ENCODE assay signal across 9 cellular contexts in the genomic region with DNA sequence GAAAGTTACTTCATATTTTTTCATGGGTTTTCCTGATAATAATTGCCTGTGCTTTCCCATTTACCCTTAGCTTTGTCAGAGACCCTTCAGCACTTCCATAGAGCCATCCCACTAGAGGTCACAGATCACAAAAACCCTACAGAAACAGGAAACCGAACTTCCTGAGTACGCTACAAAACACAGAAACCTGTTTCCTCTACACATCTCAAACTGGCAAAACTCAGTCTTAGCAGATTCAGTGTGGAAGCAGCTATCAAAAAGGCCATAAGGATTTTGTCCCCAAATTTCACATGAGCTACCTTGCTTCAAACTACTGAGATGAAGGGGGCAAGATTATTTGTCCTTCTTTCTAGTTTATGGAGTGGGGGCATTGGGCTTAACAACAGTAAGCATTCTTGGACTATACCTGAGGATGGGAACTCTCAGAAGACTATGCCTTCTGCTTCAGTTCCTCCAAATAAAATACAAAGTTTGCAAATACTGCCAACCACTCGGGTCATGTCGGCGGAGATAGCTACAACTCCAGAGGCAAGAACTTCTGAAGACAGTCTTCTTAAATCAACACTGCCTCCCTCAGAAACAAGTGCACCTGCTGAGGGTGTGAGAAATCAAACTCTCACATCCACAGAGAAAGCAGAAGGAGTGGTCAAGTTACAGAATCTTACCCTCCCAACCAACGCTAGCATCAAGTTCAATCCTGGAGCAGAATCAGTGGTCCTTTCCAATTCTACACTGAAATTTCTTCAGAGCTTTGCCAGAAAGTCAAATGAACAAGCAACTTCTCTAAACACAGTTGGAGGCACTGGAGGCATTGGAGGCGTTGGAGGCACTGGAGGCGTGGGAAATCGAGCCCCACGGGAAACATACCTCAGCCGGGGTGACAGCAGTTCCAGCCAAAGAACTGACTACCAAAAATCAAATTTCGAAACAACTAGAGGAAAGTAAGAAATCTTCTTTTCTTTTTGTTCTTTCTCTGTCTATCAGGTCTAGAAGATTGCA. TPM values are rescaled to one million over a fixed set of nuclear protein-coding genes. Genes with fewer than 3 reads are reported as not detected.
A peak's percentile ranks its signal among the peaks of the same experiment; 100 is the strongest.
DNase-seq lines count a peak whose midpoint lies in the region; ATAC-seq and TF ChIP-seq lines count a peak whose summit lies in the region.
"Had no signal": no experiment of that assay in that cellular context is flagged by ENCODE, and none has a peak within 500 bp of the region (broad histone marks: within the 10 kb centered on the region; RNA-seq: fewer than 3 reads in every experiment).

A gene with protein sequence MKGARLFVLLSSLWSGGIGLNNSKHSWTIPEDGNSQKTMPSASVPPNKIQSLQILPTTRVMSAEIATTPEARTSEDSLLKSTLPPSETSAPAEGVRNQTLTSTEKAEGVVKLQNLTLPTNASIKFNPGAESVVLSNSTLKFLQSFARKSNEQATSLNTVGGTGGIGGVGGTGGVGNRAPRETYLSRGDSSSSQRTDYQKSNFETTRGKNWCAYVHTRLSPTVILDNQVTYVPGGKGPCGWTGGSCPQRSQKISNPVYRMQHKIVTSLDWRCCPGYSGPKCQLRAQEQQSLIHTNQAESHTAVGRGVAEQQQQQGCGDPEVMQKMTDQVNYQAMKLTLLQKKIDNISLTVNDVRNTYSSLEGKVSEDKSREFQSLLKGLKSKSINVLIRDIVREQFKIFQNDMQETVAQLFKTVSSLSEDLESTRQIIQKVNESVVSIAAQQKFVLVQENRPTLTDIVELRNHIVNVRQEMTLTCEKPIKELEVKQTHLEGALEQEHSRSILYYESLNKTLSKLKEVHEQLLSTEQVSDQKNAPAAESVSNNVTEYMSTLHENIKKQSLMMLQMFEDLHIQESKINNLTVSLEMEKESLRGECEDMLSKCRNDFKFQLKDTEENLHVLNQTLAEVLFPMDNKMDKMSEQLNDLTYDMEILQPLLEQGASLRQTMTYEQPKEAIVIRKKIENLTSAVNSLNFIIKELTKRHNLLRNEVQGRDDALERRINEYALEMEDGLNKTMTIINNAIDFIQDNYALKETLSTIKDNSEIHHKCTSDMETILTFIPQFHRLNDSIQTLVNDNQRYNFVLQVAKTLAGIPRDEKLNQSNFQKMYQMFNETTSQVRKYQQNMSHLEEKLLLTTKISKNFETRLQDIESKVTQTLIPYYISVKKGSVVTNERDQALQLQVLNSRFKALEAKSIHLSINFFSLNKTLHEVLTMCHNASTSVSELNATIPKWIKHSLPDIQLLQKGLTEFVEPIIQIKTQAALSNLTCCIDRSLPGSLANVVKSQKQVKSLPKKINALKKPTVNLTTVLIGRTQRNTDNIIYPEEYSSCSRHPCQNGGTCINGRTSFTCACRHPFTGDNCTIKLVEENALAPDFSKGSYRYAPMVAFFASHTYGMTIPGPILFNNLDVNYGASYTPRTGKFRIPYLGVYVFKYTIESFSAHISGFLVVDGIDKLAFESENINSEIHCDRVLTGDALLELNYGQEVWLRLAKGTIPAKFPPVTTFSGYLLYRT (plus strand): TSS at position 201 of the 999 bp plus-strand sequence. CDS start 118 bp downstream, at position 319.

- H3K9ac ChIP-seq in trophoblast cell (ENCODE audit: low read length), result no peak within 1 kb of the TSS

- H3K18ac ChIP-seq in trophoblast cell (ENCODE audit: low read length), result no peak within 1 kb of the TSS

- H3K23ac ChIP-seq in trophoblast cell (ENCODE audit: low read length), result no peak within 1 kb of the TSS

- DNase-seq in activated CD8-positive, alpha-beta T cell treated with anti-CD3 and anti-CD28 coated beads, Interleukin-2, amount 10 ng/mL, durations not matched to agents 7 days and 5 days, result no peak
- DNase-seq in stimulated activated effector memory CD8-positive, alpha-beta T cell treated with anti-CD3 and anti-CD28 coated beads, Interleukin-12 subunit alpha, Interleukin-12 subunit beta, amount 100 ng/mL, for 72 hours (ENCODE audit: low spot score in 2 of 2), result no peak
- DNase-seq in NCI-H510A treated with DMSO at 0.1 percent for 48 hours (lab: John Stamatoyannopoulos, UW) (no peak), globus pallidus (ENCODE audit: low spot score) (no peak), trophoblast cell (no peak), WTC11 (ENCODE audit: low spot score) (no peak)
- DNase-seq: NCI-H2081 had no signal

- H3K4me2 ChIP-seq in trophoblast cell (ENCODE audit: low read length), result no peak within 1 kb of the TSS

- no peak within 1 kb of the TSS for H4K91ac ChIP-seq in trophoblast cell (ENCODE audit: low read depth, low read length)

- no peak within 1 kb of the TSS for H3K27ac ChIP-seq in trophoblast cell (ENCODE audit: low read depth, low read length)

- TF ChIP-seq CTCF in WTC11 (IDR thresholded peaks at IDR 0.05), result no peak

- H2BK5ac ChIP-seq in trophoblast cell (ENCODE audit: low read depth, low read length, poor library complexity), result no peak within 1 kb of the TSS

- H3K9me3 ChIP-seq in trophoblast cell (ENCODE audit: insufficient read depth, low read depth, low read length), result no peaks in the 10 kb centered on the region

- H2AFZ ChIP-seq in trophoblast cell (ENCODE audit: insufficient read depth, low read length, poor library complexity), result no peak within 1 kb of the TSS

- H4K8ac ChIP-seq in trophoblast cell (ENCODE audit: low read depth, low read length), result no peak within 1 kb of the TSS

- peaks cover 19% of the 10 kb centered on the region for H3K4me1 Mint-ChIP-seq in activated CD8-positive, alpha-beta T cell treated with anti-CD3 and anti-CD28 coated beads, Interleukin-2, amount 10 ng/mL, durations not matched to agents 7 days and 5 days (ENCODE audit: low read depth)
- peaks cover 11% of the 10 kb centered on the region for H3K4me1 Mint-ChIP-seq in stimulated activated effector memory CD8-positive, alpha-beta T cell treated with anti-CD3 and anti-CD28 coated beads, Interleukin-12 subunit alpha, Interleukin-12 subunit beta, amount 100 ng/mL, for 72 hours
- H3K4me1 Mint-ChIP-seq in WTC11, result no peaks in the 10 kb centered on the region

- H2BK120ac ChIP-seq in trophoblast cell (ENCODE audit: insufficient read depth, low read length, poor library complexity), result no peak within 1 kb of the TSS

- H3K4ac ChIP-seq in trophoblast cell (ENCODE audit: low read depth, low read length), result no peak within 1 kb of the TSS

- H3K14ac ChIP-seq in trophoblast cell (ENCODE audit: low read length), result no peak within 1 kb of the TSS

- H2BK12ac ChIP-seq in trophoblast cell (ENCODE audit: low read length), result no peak within 1 kb of the TSS

- H3K4me1 ChIP-seq in trophoblast cell (ENCODE audit: control insufficient read depth in 1 of 2, insufficient read depth in 2 of 2, low read length in 2 of 2), result no peaks in the 10 kb centered on the region

- no peaks in the 10 kb centered on the region for H3K79me1 ChIP-seq in trophoblast cell (ENCODE audit: low read length)

- H3K27me3 ChIP-seq in trophoblast cell (ENCODE audit: insufficient read depth, low read length), result no peaks in the 10 kb centered on the region

- POLR2A ChIA-PET in activated CD8-positive, alpha-beta T cell treated with anti-CD3 and anti-CD28 coated beads, Interleukin-2, amount 10 ng/mL, durations not matched to agents 7 days and 5 days (lab: Charles Lee), result interaction anchor here (0.6 kb wide), 1 partner anchor 760 kb away, joined by 3 read pairs; no protein-coding TSS in a partner anchor
- POLR2A ChIA-PET in WTC11 (lab: Charles Lee), result no interaction called here

- CTCF ChIA-PET in activated CD8-positive, alpha-beta T cell treated with anti-CD3 and anti-CD28 coated beads, Interleukin-2, amount 10 ng/mL, durations not matched to agents 7 days and 5 days (lab: Charles Lee), result interaction anchor here (0.7 to 1.8 kb wide), 8 partner anchors 8 to 669 kb away, joined by 3 to 5 read pairs (median 4); no protein-coding TSS in a partner anchor
- CTCF ChIA-PET in WTC11 (lab: Charles Lee), result interaction anchor here (0.8 kb wide), 1 partner anchor 26 kb away, joined by 3 read pairs; no protein-coding TSS in a partner anchor

- H3K27ac Mint-ChIP-seq in activated CD8-positive, alpha-beta T cell treated with anti-CD3 and anti-CD28 coated beads, Interleukin-2, amount 10 ng/mL, durations not matched to agents 7 days and 5 days, result peak within 1 kb of the TSS; percentile 72
- no peak within 1 kb of the TSS for H3K27ac Mint-ChIP-seq in stimulated activated effector memory CD8-positive, alpha-beta T cell treated with anti-CD3 and anti-CD28 coated beads, Interleukin-12 subunit alpha, Interleukin-12 subunit beta, amount 100 ng/mL, for 72 hours
- H3K27ac Mint-ChIP-seq in WTC11, result no peak within 1 kb of the TSS

- H2AK5ac ChIP-seq in trophoblast cell (ENCODE audit: low read length), result no peak within 1 kb of the TSS

- ATAC-seq in GM19025 (IDR thresholded peaks at IDR 0.05; ENCODE audit: low read depth, unreplicated experiment) (peak; percentile 62), HG02938 (IDR thresholded peaks at IDR 0.05; ENCODE audit: unreplicated experiment) (peak; percentile 78), WTC11 (no peak)
- ATAC-seq in activated CD8-positive, alpha-beta T cell treated with anti-CD3 and anti-CD28 coated beads, Interleukin-2, amount 10 ng/mL, durations not matched to agents 7 days and 5 days, result peak; percentile 73
- ATAC-seq in stimulated activated effector memory CD8-positive, alpha-beta T cell treated with anti-CD3 and anti-CD28 coated beads, Interleukin-12 subunit alpha, Interleukin-12 subunit beta, amount 100 ng/mL, for 72 hours, result peak; percentile 36

- no peaks in the 10 kb centered on the region for H3K36me3 ChIP-seq in trophoblast cell (ENCODE audit: control insufficient read depth in 1 of 2, insufficient read depth in 2 of 2, low read length in 2 of 2)

- H3K36me3 Mint-ChIP-seq in activated CD8-positive, alpha-beta T cell treated with anti-CD3 and anti-CD28 coated beads, Interleukin-2, amount 10 ng/mL, durations not matched to agents 7 days and 5 days (ENCODE audit: low read depth), result no peaks in the 10 kb centered on the region
- no peaks in the 10 kb centered on the region for H3K36me3 Mint-ChIP-seq in stimulated activated effector memory CD8-positive, alpha-beta T cell treated with anti-CD3 and anti-CD28 coated beads, Interleukin-12 subunit alpha, Interleukin-12 subunit beta, amount 100 ng/mL, for 72 hours
- no peaks in the 10 kb centered on the region for H3K36me3 Mint-ChIP-seq in WTC11

- no peak within 1 kb of the TSS for H3K4me3 ChIP-seq in trophoblast cell (ENCODE audit: low read depth, low read length)

- H3K79me2 ChIP-seq in trophoblast cell (ENCODE audit: control insufficient read depth, insufficient read depth, low read length, poor library complexity), result no peaks in the 10 kb centered on the region

- WGBS in trophoblast cell (ENCODE audit: extremely low coverage, insufficient coverage, insufficient read length), result no CpG with 5 or more reads among the region's 12 CpGs

- no peak within 1 kb of the TSS for H4K12ac ChIP-seq in trophoblast cell (ENCODE audit: low read depth, low read length)

- peak within 1 kb of the TSS; percentile 48 for H3K4me3 Mint-ChIP-seq in activated CD8-positive, alpha-beta T cell treated with anti-CD3 and anti-CD28 coated beads, Interleukin-2, amount 10 ng/mL, durations not matched to agents 7 days and 5 days
- no peak within 1 kb of the TSS for H3K4me3 Mint-ChIP-seq in stimulated activated effector memory CD8-positive, alpha-beta T cell treated with anti-CD3 and anti-CD28 coated beads, Interleukin-12 subunit alpha, Interleukin-12 subunit beta, amount 100 ng/mL, for 72 hours
- H3K4me3 Mint-ChIP-seq in WTC11, result no peak within 1 kb of the TSS

- H3K27me3 Mint-ChIP-seq in activated CD8-positive, alpha-beta T cell treated with anti-CD3 and anti-CD28 coated beads, Interleukin-2, amount 10 ng/mL, durations not matched to agents 7 days and 5 days (ENCODE audit: low read depth), result peaks cover 2% of the 10 kb centered on the region
- H3K27me3 Mint-ChIP-seq in WTC11 (ENCODE audit: low read depth), result no peaks in the 10 kb centered on the region

- H3K9me3 Mint-ChIP-seq in activated CD8-positive, alpha-beta T cell treated with anti-CD3 and anti-CD28 coated beads, Interleukin-2, amount 10 ng/mL, durations not matched to agents 7 days and 5 days (ENCODE audit: insufficient read depth), result no peaks in the 10 kb centered on the region
- H3K9me3 Mint-ChIP-seq in stimulated activated effector memory CD8-positive, alpha-beta T cell treated with anti-CD3 and anti-CD28 coated beads, Interleukin-12 subunit alpha, Interleukin-12 subunit beta, amount 100 ng/mL, for 72 hours, result no peaks in the 10 kb centered on the region
- H3K9me3 Mint-ChIP-seq in WTC11, result no peaks in the 10 kb centered on the region

RNA-seq across cellular contexts. Expression of the gene that starts here (rescaled TPM):
- total RNA-seq in activated CD8-positive, alpha-beta T cell treated with anti-CD3 and anti-CD28 coated beads, Interleukin-2, amount 10 ng/mL, durations not matched to agents 7 days and 5 days, result under 1 TPM; 0.47 to 0.63 TPM
- 0.07 and 0.11 TPM in 2 replicates for polyA plus RNA-seq in trophoblast cell (2013)
- total RNA-seq in WTC11 (2021), result 0.05 to 0.07 TPM in 2 of 3 replicates, not detected in the other

Comparison
In these comparisons a context has a peak if more than half of its experiments do, and no peak if none do; other contexts are left out.
1. Peak in ATAC-seq in activated CD8-positive, alpha-beta T cell treated with anti-CD3 and anti-CD28 coated beads, Interleukin-2, amount 10 ng/mL, durations not matched to agents 7 days and 5 days; RNA of the gene not detected or under 1 TPM.